ENCODE assay signal across 1 cellular context in the genomic region with DNA sequence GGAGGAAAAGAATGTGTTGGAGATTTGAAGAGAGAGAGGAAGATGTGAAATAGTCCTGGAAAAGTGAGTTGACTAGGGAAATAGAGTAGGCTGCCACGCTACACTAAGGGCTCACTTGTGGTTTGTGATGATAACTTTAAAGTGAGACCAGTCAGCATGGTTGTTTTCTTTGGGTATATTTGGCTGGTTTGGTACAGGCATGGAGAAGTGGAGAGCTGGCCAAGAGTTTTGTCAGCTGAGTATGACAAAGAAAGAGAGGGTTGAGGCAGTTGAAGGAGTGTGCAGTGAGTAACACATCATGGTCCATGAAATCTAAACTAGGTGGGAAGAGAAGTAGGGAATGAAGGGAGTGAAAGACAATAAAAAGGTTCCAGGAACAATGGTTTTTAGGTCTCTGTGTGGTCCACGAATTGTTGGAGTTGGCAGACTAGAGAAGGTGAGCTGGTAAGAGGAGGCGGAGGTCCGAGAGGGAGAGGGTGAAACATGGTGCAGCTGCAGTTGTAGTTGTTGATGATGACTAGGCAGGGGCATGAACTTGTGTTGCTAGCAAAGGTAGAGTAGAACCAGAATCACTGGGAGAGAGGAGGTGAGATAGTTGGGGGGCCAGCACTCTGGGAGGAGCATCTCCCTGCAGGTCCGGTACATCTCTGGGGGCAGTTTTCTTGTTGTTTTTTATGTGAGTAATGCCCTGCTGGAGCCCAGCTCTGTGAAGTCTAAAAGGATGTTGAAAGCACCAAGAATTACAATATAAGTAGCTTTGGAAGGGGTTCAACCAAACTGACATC.
TF ChIP-seq lines count a peak whose summit lies in the region.

No MANE protein-coding gene starts in this region.

TF ChIP-seq in IMR-90, 13 proteins besides CTCF, POLR2A, EP300 and RAD21:
- TF ChIP-seq CHD1 (IDR thresholded peaks at IDR 0.05; ENCODE audit: low read depth, low read length) (no peak), CEBPB (IDR thresholded peaks at IDR 0.05; ENCODE audit: low read depth, low read length) (no peak), USF2 (IDR thresholded peaks at IDR 0.05; ENCODE audit: low read depth, low read length) (no peak), BHLHE40 (IDR thresholded peaks at IDR 0.05; ENCODE audit: low read depth, low read length) (no peak), FOS (IDR thresholded peaks at IDR 0.05; ENCODE audit: low read depth, low read length) (no peak), MXI1 (IDR thresholded peaks at IDR 0.05; ENCODE audit: borderline replicate concordance, low read depth, low read length) (no peak), MAFK (IDR thresholded peaks at IDR 0.05; ENCODE audit: low read depth, low read length) (no peak), RCOR1 (IDR thresholded peaks at IDR 0.05; ENCODE audit: insufficient replicate concordance, low read length) (no peak), SMC3 (IDR thresholded peaks at IDR 0.05; ENCODE audit: low read depth, low read length) (no peak), NFE2L2 (IDR thresholded peaks at IDR 0.05; ENCODE audit: low read depth, low read length) (no peak)
